ENCODE assay signal across 20 cellular contexts in genomic region chr10:69437321-69438259, GRCh38. TPM values are rescaled to one million over a fixed set of nuclear protein-coding genes. Genes with fewer than 3 reads are reported as not detected.
A peak's percentile ranks its signal among the peaks of the same experiment; 100 is the strongest.
DNase-seq lines count a peak whose midpoint lies in the region; ATAC-seq, FAIRE-seq and TF ChIP-seq lines count a peak whose summit lies in the region.
"Had no signal": no experiment of that assay in that cellular context is flagged by ENCODE, and none has a peak within 500 bp of the region (broad histone marks: within the 10 kb centered on the region; RNA-seq: fewer than 3 reads in every experiment).

No MANE protein-coding gene starts in this region.

- no peak overlapping the region for H3K4me3 Mint-ChIP-seq in mesothelial cell of epicardium
- H3K4me3 Mint-ChIP-seq: activated CD8-positive, alpha-beta memory T cell treated with anti-CD3 and anti-CD28 coated beads, Interleukin-2, amount 10 ng/mL, durations not matched to agents 7 days and 5 days; CD4-positive, CD25-positive, alpha-beta regulatory T cell; stimulated activated naive CD8-positive, alpha-beta T cell treated with anti-CD3 and anti-CD28 coated beads, Interleukin-15, amount 100 ng/mL, for 72 hours had no signal

- no peak overlapping the region for H3K4me3 ChIP-seq in breast epithelium
- no peak overlapping the region for H3K4me3 ChIP-seq in upper lobe of right lung
- H3K4me3 ChIP-seq: ascending aorta, esophagus muscularis mucosa, HAP-1, heart right ventricle had no signal

- in situ Hi-C loops in GM13976 (cut with MboI; ENCODE audit: low sequenced_read_pairs, unreplicated experiment) = no loop called here

- FAIRE-seq in HTR-8/SVneo (lab: Jason Lieb, UNC) = peak; percentile 4
- FAIRE-seq: GM12891 had no signal

- H3K4me1 ChIP-seq in breast epithelium = peaks cover 2 to 8% of the 10 kb centered on the region in 2 donors
- H3K4me1 ChIP-seq in upper lobe of right lung = peaks cover 24% of the 10 kb centered on the region

- H3K36me3 ChIP-seq in breast epithelium = no peaks in the 10 kb centered on the region
- no peaks in the 10 kb centered on the region for H3K36me3 ChIP-seq in upper lobe of right lung
- H3K36me3 ChIP-seq: ascending aorta, esophagus muscularis mucosa, HAP-1, heart right ventricle had no signal

- DNase-seq in HTR-8/SVneo (ENCODE audit: insufficient read length, low spot score) (no peak), breast epithelium (ENCODE audit: low spot score in 2 of 2) (no peak), mesothelial cell of epicardium (ENCODE audit: low spot score in 2 of 2, unreplicated experiment in 2 of 2) (no peak), upper lobe of right lung (peak; percentile 34), GM13976 (ENCODE audit: low spot score) (no peak)
- DNase-seq: activated CD8-positive, alpha-beta memory T cell treated with anti-CD3 and anti-CD28 coated beads, Interleukin-2, amount 10 ng/mL, durations not matched to agents 7 days and 5 days; activated naive CD4-positive, alpha-beta T cell; CD4-positive, CD25-positive, alpha-beta regulatory T cell; cortex of kidney; heart right ventricle; stimulated activated naive CD8-positive, alpha-beta T cell treated with anti-CD3 and anti-CD28 coated beads, Interleukin-15, amount 100 ng/mL, for 72 hours had no signal

- H3K27ac ChIP-seq in breast epithelium = peak overlapping the region; percentile 64 to 83
- no peak overlapping the region for H3K27ac ChIP-seq in upper lobe of right lung
- H3K27ac ChIP-seq: ascending aorta had no signal

- ATAC-seq in upper lobe of right lung (no peak), HG02798 (IDR thresholded peaks at IDR 0.05; ENCODE audit: poor library complexity, unreplicated experiment) (no peak), GM19455 (IDR thresholded peaks at IDR 0.05; ENCODE audit: unreplicated experiment) (no peak)
- ATAC-seq: activated CD4-positive, CD25-positive, alpha-beta regulatory T cell treated with anti-CD3 and anti-CD28 coated beads, Interleukin-2, amount 50 U/mL, for 24 hours; activated CD8-positive, alpha-beta memory T cell treated with anti-CD3 and anti-CD28 coated beads, Interleukin-2, amount 10 ng/mL, durations not matched to agents 7 days and 5 days; stimulated activated naive CD8-positive, alpha-beta T cell treated with anti-CD3 and anti-CD28 coated beads, Interleukin-15, amount 100 ng/mL, for 72 hours had no signal

- TF ChIP-seq CTCF in breast epithelium (IDR thresholded peaks at IDR 0.05) = no peak
- no peak for TF ChIP-seq CTCF in mesothelial cell of epicardium (IDR thresholded peaks at IDR 0.05; ENCODE audit: unreplicated experiment)
- no peak for TF ChIP-seq CTCF in upper lobe of right lung (IDR thresholded peaks at IDR 0.05)
- TF ChIP-seq CTCF in GM13976 (IDR thresholded peaks at IDR 0.05; ENCODE audit: borderline replicate concordance, control extremely low read depth, extremely low read depth, insufficient read depth, missing control alignments) = no peak

- H3K9me3 Mint-ChIP-seq in mesothelial cell of epicardium = peaks cover 7% of the 10 kb centered on the region
- H3K9me3 Mint-ChIP-seq: CD4-positive, CD25-positive, alpha-beta regulatory T cell had no signal

- H3K27me3 Mint-ChIP-seq in mesothelial cell of epicardium (ENCODE audit: low read depth) = no peaks in the 10 kb centered on the region

- peaks cover 35% of the 10 kb centered on the region for H3K4me1 Mint-ChIP-seq in mesothelial cell of epicardium
- H3K4me1 Mint-ChIP-seq: activated CD8-positive, alpha-beta memory T cell treated with anti-CD3 and anti-CD28 coated beads, Interleukin-2, amount 10 ng/mL, durations not matched to agents 7 days and 5 days; CD4-positive, CD25-positive, alpha-beta regulatory T cell; stimulated activated naive CD8-positive, alpha-beta T cell treated with anti-CD3 and anti-CD28 coated beads, Interleukin-15, amount 100 ng/mL, for 72 hours had no signal

- no peaks in the 10 kb centered on the region for H3K36me3 Mint-ChIP-seq in mesothelial cell of epicardium
- H3K36me3 Mint-ChIP-seq: activated CD8-positive, alpha-beta memory T cell treated with anti-CD3 and anti-CD28 coated beads, Interleukin-2, amount 10 ng/mL, durations not matched to agents 7 days and 5 days; CD4-positive, CD25-positive, alpha-beta regulatory T cell had no signal

- TF ChIP-seq POLR2A in breast epithelium (IDR thresholded peaks at IDR 0.05) = no peak

- H3K9me3 ChIP-seq in breast epithelium = no peaks in the 10 kb centered on the region
- no peaks in the 10 kb centered on the region for H3K9me3 ChIP-seq in upper lobe of right lung
- H3K9me3 ChIP-seq: ascending aorta, esophagus muscularis mucosa, HAP-1, heart right ventricle had no signal

- H3K27me3 ChIP-seq in breast epithelium = no peaks in the 10 kb centered on the region
- H3K27me3 ChIP-seq in upper lobe of right lung = no peaks in the 10 kb centered on the region
- H3K27me3 ChIP-seq: ascending aorta, esophagus muscularis mucosa, heart right ventricle had no signal

- peak overlapping the region; percentile 99 for H3K27ac Mint-ChIP-seq in mesothelial cell of epicardium
- H3K27ac Mint-ChIP-seq: activated CD8-positive, alpha-beta memory T cell treated with anti-CD3 and anti-CD28 coated beads, Interleukin-2, amount 10 ng/mL, durations not matched to agents 7 days and 5 days; stimulated activated naive CD8-positive, alpha-beta T cell treated with anti-CD3 and anti-CD28 coated beads, Interleukin-15, amount 100 ng/mL, for 72 hours had no signal

- intact Hi-C loops in breast epithelium (cut with DNase I; ENCODE audit: low total_unique reads) (no loop called here), upper lobe of right lung (cut with DNase I) (no loop called here)

RNA-seq across cellular contexts. Expression of gene TSPAN15, which starts 13.7 kb away (rescaled TPM):
- total RNA-seq in breast epithelium (10 to 100 TPM; 53.3 to 89.5 (median 65.0) TPM), mesothelial cell of epicardium (17.7 to 20.9 TPM (median 19.7 TPM) in 3 replicates), upper lobe of right lung (47.3 TPM)

RNA-seq across cellular contexts. Expression of gene TACR2, which starts 20.9 kb away (rescaled TPM):
- total RNA-seq in breast epithelium (1 to 10 TPM in 1 of 3 donors, under 1 TPM in 2; 0.66 to 3.2 (median 0.73) TPM), mesothelial cell of epicardium (not detected in 3 replicates), upper lobe of right lung (0.90 TPM)
- total RNA-seq: activated CD8-positive, alpha-beta memory T cell treated with anti-CD3 and anti-CD28 coated beads, Interleukin-2, amount 10 ng/mL, durations not matched to agents 7 days and 5 days; ascending aorta; CD4-positive, CD25-positive, alpha-beta regulatory T cell; progenitor cell of endocrine pancreas; T-helper 2 cell treated with Interferon-gamma antibody and Interleukin-4, amounts not matched to agents 100 ng/mL and 5 ng/mL, for 36 hours had no signal
